16 cellular contexts compared by ENCODE assay signal in the genomic region with DNA sequence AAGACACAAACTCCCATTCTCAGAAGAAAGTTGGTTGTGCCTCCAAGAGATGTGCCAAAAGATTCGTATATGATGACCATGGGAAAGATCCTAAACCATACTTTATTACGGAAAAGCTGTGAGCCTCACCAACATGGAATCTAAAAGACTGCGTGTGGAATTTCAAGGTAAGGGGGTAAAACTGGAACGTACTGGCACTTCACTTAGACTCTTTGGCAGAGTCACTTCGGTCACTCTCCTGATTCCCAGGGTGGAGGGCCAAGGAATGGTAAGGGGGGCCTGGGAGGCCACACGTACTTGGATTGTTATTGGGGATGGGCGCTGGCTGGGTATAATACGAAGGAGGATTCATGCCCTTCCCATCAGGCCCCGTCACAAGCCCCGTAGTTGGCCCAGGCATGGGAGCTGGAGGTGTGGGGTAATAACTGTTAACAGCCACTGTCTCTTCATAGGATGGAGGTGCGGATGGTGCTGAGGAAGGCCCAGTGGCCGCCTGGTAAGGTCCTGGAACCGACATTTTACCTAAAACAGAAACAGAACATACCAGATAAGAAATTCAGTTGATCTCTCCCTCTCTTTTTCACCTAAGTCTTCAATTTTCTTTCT. TPM values are rescaled to one million over a fixed set of nuclear protein-coding genes. Genes with fewer than 3 reads are reported as not detected.
DNase-seq lines count a peak whose midpoint lies in the region; ATAC-seq, FAIRE-seq and TF ChIP-seq lines count a peak whose summit lies in the region.
"Had no signal": no experiment of that assay in that cellular context is flagged by ENCODE, and none has a peak within 500 bp of the region (broad histone marks: within the 10 kb centered on the region; RNA-seq: fewer than 3 reads in every experiment).

No MANE protein-coding gene starts in this region.

- H3K36me3 ChIP-seq in kidney (ENCODE audit: control insufficient read depth in 1 of 2, insufficient read depth in 2 of 2, low read length in 2 of 2) (peaks cover 20 to 27% of the 10 kb centered on the region in 2 donors), MM.1S (replicated peaks; ENCODE audit: insufficient read depth, low read length) (peaks cover 28% of the 10 kb centered on the region)

- no peaks in the 10 kb centered on the region for H3K9me2 ChIP-seq in MM.1S (replicated peaks; ENCODE audit: insufficient read depth, low read length)

- H3K27ac ChIP-seq in kidney (ENCODE audit: low read depth in 2 of 2, low read length in 2 of 2): no peak overlapping the region
- no peak overlapping the region for H3K27ac ChIP-seq in MM.1S (ENCODE audit: low read length)
- H3K27ac ChIP-seq: ascending aorta, SK-N-MC had no signal

- no peak for DNase-seq in activated naive CD8-positive, alpha-beta T cell treated with anti-CD3 and anti-CD28 coated beads, Interleukin-2, amount 50 U/mL, for 24 hours
- DNase-seq in activated CD8-positive, alpha-beta T cell treated with anti-CD3 and anti-CD28 coated beads, Interleukin-2, amount 10 ng/mL, durations not matched to agents 7 days and 5 days: no peak
- DNase-seq in kidney (peak; percentile 45), NCI-H2196 (lab: John Stamatoyannopoulos, UW; ENCODE audit: unreplicated experiment) (no peak), MM.1S (no peak)
- DNase-seq: activated CD4-positive, alpha-beta T cell treated with anti-CD3 and anti-CD28 coated beads, Interleukin-2, amount 50 U/mL, for 1 hour; foreskin melanocyte; left colon; NCI-H187 treated with DMSO at 0.1 percent for 48 hours; NK-92 treated with Interleukin-12 subunit alpha and Interleukin-12 subunit beta, amount 100 ng/mL, for 24 hours; stimulated activated naive CD4-positive, alpha-beta T cell treated with Interleukin-2 at 50 U/mL for 16 hours had no signal

- H3K36me3 Mint-ChIP-seq in activated naive CD8-positive, alpha-beta T cell: peaks cover 16% of the 10 kb centered on the region
- peaks cover 55% of the 10 kb centered on the region for H3K36me3 Mint-ChIP-seq in activated naive CD8-positive, alpha-beta T cell treated with anti-CD3 and anti-CD28 coated beads, Interleukin-2, amount 50 U/mL, for 24 hours (ENCODE audit: low read depth)
- H3K36me3 Mint-ChIP-seq in activated CD8-positive, alpha-beta T cell treated with anti-CD3 and anti-CD28 coated beads, Interleukin-2, amount 10 ng/mL, durations not matched to agents 7 days and 5 days (ENCODE audit: low read depth): peaks cover 62% of the 10 kb centered on the region

- H2AFZ ChIP-seq in MM.1S (ENCODE audit: low read length): no peak overlapping the region

- peaks cover 0 to 6% of the 10 kb centered on the region in 2 donors for H3K9me3 ChIP-seq in kidney (ENCODE audit: control insufficient read depth in 1 of 2, low read length in 2 of 2)
- no peaks in the 10 kb centered on the region for H3K9me3 ChIP-seq in MM.1S (replicated peaks; ENCODE audit: insufficient read depth, low read length)

- H3K9me3 Mint-ChIP-seq in activated naive CD8-positive, alpha-beta T cell (ENCODE audit: low read depth): no peaks in the 10 kb centered on the region
- H3K9me3 Mint-ChIP-seq in activated naive CD8-positive, alpha-beta T cell treated with anti-CD3 and anti-CD28 coated beads, Interleukin-2, amount 50 U/mL, for 24 hours: peaks cover 11% of the 10 kb centered on the region
- no peaks in the 10 kb centered on the region for H3K9me3 Mint-ChIP-seq in activated CD8-positive, alpha-beta T cell treated with anti-CD3 and anti-CD28 coated beads, Interleukin-2, amount 10 ng/mL, durations not matched to agents 7 days and 5 days (ENCODE audit: insufficient read depth)

- no peak overlapping the region for H3K4me3 ChIP-seq in kidney (ENCODE audit: low read length in 2 of 2)
- H3K4me3 ChIP-seq in MM.1S (ENCODE audit: low read length): no peak overlapping the region
- H3K4me3 ChIP-seq: ascending aorta, SK-N-MC had no signal

- H3K4me1 ChIP-seq in kidney (ENCODE audit: control insufficient read depth in 1 of 2, insufficient read depth in 1 of 2, low read depth in 1 of 2, low read length in 2 of 2) (peaks cover 8 to 13% of the 10 kb centered on the region in 2 donors), MM.1S (ENCODE audit: low read length) (no peaks in the 10 kb centered on the region; the same call in 1 of the 2 replicates)

- intact Hi-C loops in kidney (cut with DNase I): no loop called here

- no peak overlapping the region for H3K4me3 Mint-ChIP-seq in activated naive CD8-positive, alpha-beta T cell
- no peak overlapping the region for H3K4me3 Mint-ChIP-seq in activated naive CD8-positive, alpha-beta T cell treated with anti-CD3 and anti-CD28 coated beads, Interleukin-2, amount 50 U/mL, for 24 hours
- H3K4me3 Mint-ChIP-seq in activated CD8-positive, alpha-beta T cell treated with anti-CD3 and anti-CD28 coated beads, Interleukin-2, amount 10 ng/mL, durations not matched to agents 7 days and 5 days: no peak overlapping the region

- no peaks in the 10 kb centered on the region for H3K27me3 Mint-ChIP-seq in activated naive CD8-positive, alpha-beta T cell
- H3K27me3 Mint-ChIP-seq in activated naive CD8-positive, alpha-beta T cell treated with anti-CD3 and anti-CD28 coated beads, Interleukin-2, amount 50 U/mL, for 24 hours: no peaks in the 10 kb centered on the region
- H3K27me3 Mint-ChIP-seq in activated CD8-positive, alpha-beta T cell treated with anti-CD3 and anti-CD28 coated beads, Interleukin-2, amount 10 ng/mL, durations not matched to agents 7 days and 5 days (ENCODE audit: low read depth): no peaks in the 10 kb centered on the region

- CTCF ChIA-PET in activated CD8-positive, alpha-beta T cell treated with anti-CD3 and anti-CD28 coated beads, Interleukin-2, amount 10 ng/mL, durations not matched to agents 7 days and 5 days (lab: Charles Lee): interaction anchor here (0.7 to 2.0 kb wide), 2 partner anchors 24 to 155 kb away, joined by 3 to 5 read pairs; no protein-coding TSS in a partner anchor

- H3K9ac ChIP-seq in kidney (ENCODE audit: low read length in 2 of 2) (no peak overlapping the region), MM.1S (ENCODE audit: low read length) (no peak overlapping the region)

- H3K4me2 ChIP-seq in MM.1S (ENCODE audit: low read depth, low read length): no peak overlapping the region

- H3K79me2 ChIP-seq in MM.1S (ENCODE audit: low read length): peaks cover 90% of the 10 kb centered on the region

- TF ChIP-seq CTCF in kidney (IDR thresholded peaks at IDR 0.05; ENCODE audit: borderline replicate concordance, extremely low read depth, insufficient read depth) (no peak), MM.1S (IDR thresholded peaks at IDR 0.05; ENCODE audit: low read length) (no peak)

- POLR2A ChIA-PET in activated CD8-positive, alpha-beta T cell treated with anti-CD3 and anti-CD28 coated beads, Interleukin-2, amount 10 ng/mL, durations not matched to agents 7 days and 5 days (lab: Charles Lee): interaction anchor here (1.2 kb wide), 1 partner anchor 17 kb away, joined by 3 read pairs; no protein-coding TSS in a partner anchor

- no peaks in the 10 kb centered on the region for H3K27me3 ChIP-seq in MM.1S (replicated peaks; ENCODE audit: insufficient read depth, low read length)
- H3K27me3 ChIP-seq: ascending aorta had no signal

- no peak for ATAC-seq in activated naive CD8-positive, alpha-beta T cell treated with anti-CD3 and anti-CD28 coated beads, Interleukin-2, amount 50 U/mL, for 24 hours
- ATAC-seq in activated CD8-positive, alpha-beta T cell treated with anti-CD3 and anti-CD28 coated beads, Interleukin-2, amount 10 ng/mL, durations not matched to agents 7 days and 5 days: no peak
- ATAC-seq in HG02678 (IDR thresholded peaks at IDR 0.05; ENCODE audit: unreplicated experiment): no peak
- ATAC-seq: left colon had no signal

- no peak for FAIRE-seq in kidney (lab: Jason Lieb, UNC)
- FAIRE-seq: H54 had no signal

- H4K20me1 ChIP-seq in MM.1S (ENCODE audit: insufficient read depth, low read length): peaks cover 4% of the 10 kb centered on the region; the same call in 1 of the 2 replicates

- peak overlapping the region; percentile 87 for H3K27ac Mint-ChIP-seq in activated naive CD8-positive, alpha-beta T cell
- H3K27ac Mint-ChIP-seq in activated naive CD8-positive, alpha-beta T cell treated with anti-CD3 and anti-CD28 coated beads, Interleukin-2, amount 50 U/mL, for 24 hours: no peak overlapping the region
- H3K27ac Mint-ChIP-seq in activated CD8-positive, alpha-beta T cell treated with anti-CD3 and anti-CD28 coated beads, Interleukin-2, amount 10 ng/mL, durations not matched to agents 7 days and 5 days: peak overlapping the region; percentile 47

- no peaks in the 10 kb centered on the region for H3F3A ChIP-seq in MM.1S (ENCODE audit: insufficient read depth, low read length)

- peaks cover 63% of the 10 kb centered on the region for H3K4me1 Mint-ChIP-seq in activated naive CD8-positive, alpha-beta T cell (ENCODE audit: low read depth)
- H3K4me1 Mint-ChIP-seq in activated naive CD8-positive, alpha-beta T cell treated with anti-CD3 and anti-CD28 coated beads, Interleukin-2, amount 50 U/mL, for 24 hours: peaks cover 51% of the 10 kb centered on the region
- peaks cover 48% of the 10 kb centered on the region for H3K4me1 Mint-ChIP-seq in activated CD8-positive, alpha-beta T cell treated with anti-CD3 and anti-CD28 coated beads, Interleukin-2, amount 10 ng/mL, durations not matched to agents 7 days and 5 days (ENCODE audit: low read depth)

RNA-seq across cellular contexts. Expression of gene LITAF, which starts 30.4 kb away (rescaled TPM):
- 10 to 100 TPM; 79.4 to 80.5 TPM for total RNA-seq in activated CD8-positive, alpha-beta T cell treated with anti-CD3 and anti-CD28 coated beads, Interleukin-2, amount 10 ng/mL, durations not matched to agents 7 days and 5 days
- total RNA-seq in kidney: 171 TPM
- 121 TPM for polyA plus RNA-seq in kidney (ENCODE audit: insufficient read depth, low read depth, low replicate concordance)
